24 cellular contexts compared by ENCODE assay signal in genomic region chr7:88127637-88128290, GRCh38.
"Had no signal": no experiment of that assay in that cellular context is flagged by ENCODE, and none has a peak within 500 bp of the region (broad histone marks: within the 10 kb centered on the region; RNA-seq: fewer than 3 reads in every experiment).

No MANE protein-coding gene starts in this region.

- DNase-seq: activated CD4-positive, alpha-beta T cell treated with anti-CD3 and anti-CD28 coated beads for 48 hours; activated CD4-positive, alpha-beta T cell treated with anti-CD3 and anti-CD28 coated beads, Interleukin-2, amount 50 U/mL, for 48 hours; activated CD8-positive, alpha-beta memory T cell treated with anti-CD3 and anti-CD28 coated beads for 24 hours; activated effector memory CD4-positive, alpha-beta T cell treated with Interleukin-2 at 50 U/mL for 16 hours; activated naive CD4-positive, alpha-beta T cell treated with anti-CD3 and anti-CD28 coated beads for 36 hours; activated naive CD8-positive, alpha-beta T cell treated with anti-CD3 and anti-CD28 coated beads for 36 hours; adrenal gland; aorta; endodermal cell; foreskin fibroblast; heart right ventricle; mammary epithelial cell; naive thymus-derived CD4-positive, alpha-beta T cell; nucleus accumbens; right cardiac atrium; stimulated activated CD4-positive, alpha-beta T cell treated with anti-CD3 and anti-CD28 coated beads, Interleukin-2, amount 100 ng/mL, for 48 hours; stimulated activated naive CD4-positive, alpha-beta T cell treated with Interleukin-2 at 50 U/mL for 16 hours; trophoblast cell had no signal

- H3K9me3 ChIP-seq: adrenal gland, heart right ventricle had no signal

- H3K79me2 ChIP-seq: parathyroid adenoma had no signal

- H3K36me3 ChIP-seq: adrenal gland, cardiac muscle cell, heart right ventricle had no signal

- H3K9ac ChIP-seq: parathyroid adenoma had no signal

- H2AFZ ChIP-seq: parathyroid adenoma had no signal

- H3K4me3 ChIP-seq: adrenal gland, cardiac muscle cell, heart right ventricle had no signal

- H3K4me1 ChIP-seq: adrenal gland, heart right ventricle, parathyroid adenoma had no signal

- H3K27ac ChIP-seq: adrenal gland, cardiac muscle cell, heart right ventricle, parathyroid adenoma, VCaP had no signal

- ATAC-seq: activated CD4-positive, CD25-positive, alpha-beta regulatory T cell treated with anti-CD3 and anti-CD28 coated beads, Interleukin-2, amount 50 U/mL, for 24 hours; esophagus mucosa; heart right ventricle; naive thymus-derived CD4-positive, alpha-beta T cell; right cardiac atrium had no signal

- H3K27me3 ChIP-seq: adrenal gland, cardiac muscle cell, heart right ventricle had no signal

- FAIRE-seq: urothelium cell line had no signal
